ENCODE assay signal across 16 cellular contexts in the genomic region with DNA sequence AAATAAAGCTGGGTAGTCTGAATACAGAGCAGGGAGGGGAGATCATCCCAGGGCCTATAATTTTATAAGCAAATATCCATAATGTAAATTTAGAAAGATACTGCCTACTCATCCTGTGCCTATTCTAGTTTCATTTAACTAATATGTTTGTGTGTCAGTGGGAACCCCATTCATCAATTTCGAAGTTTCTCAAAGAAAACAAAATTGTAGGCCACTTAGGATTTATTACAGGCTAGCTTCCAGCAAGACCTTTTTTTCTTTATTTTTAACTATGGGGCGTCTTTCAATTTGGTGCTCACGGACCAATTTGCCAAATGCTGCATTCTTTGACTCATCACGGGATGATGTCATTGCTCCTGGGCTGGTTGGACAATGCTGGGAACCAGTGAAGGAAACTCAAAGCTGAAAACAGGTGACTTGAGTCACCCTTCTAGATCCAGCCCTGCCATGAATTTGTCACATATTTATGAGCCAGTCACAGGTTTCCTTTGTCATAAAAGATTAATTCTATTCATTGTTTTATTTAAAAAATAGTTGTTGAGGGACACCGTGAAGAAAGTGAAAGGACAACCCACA. TPM values are rescaled to one million over a fixed set of nuclear protein-coding genes. Genes with fewer than 3 reads are reported as not detected.
DNase-seq lines count a peak whose midpoint lies in the region; ATAC-seq, FAIRE-seq and TF ChIP-seq lines count a peak whose summit lies in the region.
"Had no signal": no experiment of that assay in that cellular context is flagged by ENCODE, and none has a peak within 500 bp of the region (broad histone marks: within the 10 kb centered on the region; RNA-seq: fewer than 3 reads in every experiment).

No MANE protein-coding gene starts in this region.

- no peaks in the 10 kb centered on the region for H4K20me1 ChIP-seq in astrocyte (ENCODE audit: insufficient read depth, low read length)
- H4K20me1 ChIP-seq: BLaER1 treated with 17β-estradiol and CSF1 and Interleukin-3, amounts not matched to agents 10 nM and 100 nM had no signal

- no peak overlapping the region for H3K27ac Mint-ChIP-seq in stimulated activated naive CD8-positive, alpha-beta T cell treated with anti-CD3 and anti-CD28 coated beads, Interleukin-15, amount 100 ng/mL, for 72 hours
- H3K27ac Mint-ChIP-seq in astrocyte (ENCODE audit: unreplicated experiment), result no peak overlapping the region
- H3K27ac Mint-ChIP-seq: activated T-helper 1 cell treated with anti-CD3 and anti-CD28 coated beads, Interleukin-12 subunit alpha, Interleukin-12 subunit beta, Interleukin-2, Interleukin-4 antibody, amounts not matched to agents 30 ng/mL and 10 ng/mL and 1 ng/mL, durations not matched to agents 14 hours and 24 hours and 36 hours had no signal

- DNase-seq in stimulated activated naive CD8-positive, alpha-beta T cell treated with anti-CD3 and anti-CD28 coated beads, Interleukin-15, Interleukin-2, amounts not matched to agents 100 U/mL and 50 U/mL, for 24 hours, result no peak
- DNase-seq in stimulated activated naive CD8-positive, alpha-beta T cell treated with anti-CD3 and anti-CD28 coated beads, Interleukin-15, amount 100 ng/mL, for 72 hours, result no peak
- peak; percentile 87 for DNase-seq in astrocyte (ENCODE audit: low read depth)
- peak; percentile 81 for DNase-seq in islet precursor cell
- DNase-seq in Right ventricle myocardium inferior (ENCODE audit: missing footprints), result no peak
- no peak for DNase-seq in SKM-1 (lab: John Stamatoyannopoulos, UW; ENCODE audit: unreplicated experiment)
- DNase-seq: cerebellar nuclear complex, foreskin melanocyte, left colon, NCI-H510A, SHP77 had no signal

- H3K27me3 ChIP-seq in astrocyte (ENCODE audit: insufficient read depth, low read length), result no peaks in the 10 kb centered on the region
- H3K27me3 ChIP-seq: BLaER1 treated with 17β-estradiol and CSF1 and Interleukin-3, amounts not matched to agents 10 nM and 100 nM had no signal

- H3K4me3 ChIP-seq in astrocyte (ENCODE audit: insufficient read depth, low read depth, low read length), result no peak overlapping the region
- H3K4me3 ChIP-seq: BLaER1 treated with 17β-estradiol and CSF1 and Interleukin-3, amounts not matched to agents 10 nM and 100 nM had no signal

- TF ChIP-seq CTCF in astrocyte (IDR thresholded peaks at IDR 0.05; ENCODE audit: insufficient read depth, low read depth, low read length), result no peak

- H3K9me3 ChIP-seq in astrocyte (ENCODE audit: insufficient read depth, low read depth, low read length), result no peaks in the 10 kb centered on the region
- H3K9me3 ChIP-seq: BLaER1 treated with 17β-estradiol and CSF1 and Interleukin-3, amounts not matched to agents 10 nM and 100 nM; neutrophil had no signal

- FAIRE-seq in astrocyte (lab: Jason Lieb, UNC), result no peak

- H3K9ac ChIP-seq in astrocyte (ENCODE audit: low read length), result no peak overlapping the region
- H3K9ac ChIP-seq: BLaER1 treated with 17β-estradiol and CSF1 and Interleukin-3, amounts not matched to agents 10 nM and 100 nM had no signal

- H3K4me1 Mint-ChIP-seq in stimulated activated naive CD8-positive, alpha-beta T cell treated with anti-CD3 and anti-CD28 coated beads, Interleukin-15, amount 100 ng/mL, for 72 hours, result peaks cover 27% of the 10 kb centered on the region
- H3K4me1 Mint-ChIP-seq in astrocyte (ENCODE audit: low read depth, unreplicated experiment), result peaks cover 8% of the 10 kb centered on the region

- peaks cover 4 to 7% of the 10 kb centered on the region in 2 donors for H3K9me3 Mint-ChIP-seq in stimulated activated naive CD8-positive, alpha-beta T cell treated with anti-CD3 and anti-CD28 coated beads, Interleukin-15, amount 100 ng/mL, for 72 hours
- H3K9me3 Mint-ChIP-seq in astrocyte (ENCODE audit: unreplicated experiment), result peaks cover 3% of the 10 kb centered on the region
- H3K9me3 Mint-ChIP-seq: activated T-helper 1 cell treated with anti-CD3 and anti-CD28 coated beads, Interleukin-12 subunit alpha, Interleukin-12 subunit beta, Interleukin-2, Interleukin-4 antibody, amounts not matched to agents 30 ng/mL and 10 ng/mL and 1 ng/mL, durations not matched to agents 14 hours and 24 hours and 36 hours had no signal

- H3K36me3 Mint-ChIP-seq in astrocyte (ENCODE audit: low read depth, unreplicated experiment), result no peaks in the 10 kb centered on the region

- peak overlapping the region; percentile 5 for H3K4me2 ChIP-seq in astrocyte (ENCODE audit: low read length)
- H3K4me2 ChIP-seq: BLaER1 treated with 17β-estradiol and CSF1 and Interleukin-3, amounts not matched to agents 10 nM and 100 nM had no signal

- H3K4me1 ChIP-seq in astrocyte (ENCODE audit: insufficient read depth, low read length), result no peaks in the 10 kb centered on the region
- H3K4me1 ChIP-seq: BLaER1 treated with 17β-estradiol and CSF1 and Interleukin-3, amounts not matched to agents 10 nM and 100 nM had no signal

- peak overlapping the region; percentile 40 for H3K27ac ChIP-seq in astrocyte (ENCODE audit: low read depth, low read length)
- H3K27ac ChIP-seq: BLaER1 treated with 17β-estradiol and CSF1 and Interleukin-3, amounts not matched to agents 10 nM and 100 nM; neutrophil had no signal

- H2AFZ ChIP-seq in astrocyte (ENCODE audit: low read depth, low read length), result no peak overlapping the region

- peak; percentile 46 for ATAC-seq in stimulated activated naive CD8-positive, alpha-beta T cell treated with anti-CD3 and anti-CD28 coated beads, Interleukin-15, Interleukin-2, amounts not matched to agents 100 U/mL and 50 U/mL, for 24 hours
- no peak for ATAC-seq in stimulated activated naive CD8-positive, alpha-beta T cell treated with anti-CD3 and anti-CD28 coated beads, Interleukin-15, amount 100 ng/mL, for 72 hours
- ATAC-seq in HG02588 (IDR thresholded peaks at IDR 0.05; ENCODE audit: unreplicated experiment), result no peak
- ATAC-seq in HG03135 (IDR thresholded peaks at IDR 0.05; ENCODE audit: unreplicated experiment), result no peak
- ATAC-seq in Right ventricle myocardium inferior, result no peak
- ATAC-seq: left colon had no signal

- H3K36me3 ChIP-seq in astrocyte (ENCODE audit: insufficient read depth, low read length), result no peaks in the 10 kb centered on the region
- H3K36me3 ChIP-seq: BLaER1 treated with 17β-estradiol and CSF1 and Interleukin-3, amounts not matched to agents 10 nM and 100 nM; neutrophil had no signal

- intact Hi-C loops in Right ventricle myocardium inferior (cut with DNase I), result no loop called here

- H3K27me3 Mint-ChIP-seq in stimulated activated naive CD8-positive, alpha-beta T cell treated with anti-CD3 and anti-CD28 coated beads, Interleukin-15, amount 100 ng/mL, for 72 hours, result no peaks in the 10 kb centered on the region
- H3K27me3 Mint-ChIP-seq in astrocyte (ENCODE audit: low read depth, unreplicated experiment), result no peaks in the 10 kb centered on the region

- H3K4me3 Mint-ChIP-seq in stimulated activated naive CD8-positive, alpha-beta T cell treated with anti-CD3 and anti-CD28 coated beads, Interleukin-15, amount 100 ng/mL, for 72 hours, result no peak overlapping the region
- no peak overlapping the region for H3K4me3 Mint-ChIP-seq in astrocyte (ENCODE audit: unreplicated experiment)
- H3K4me3 Mint-ChIP-seq: activated T-helper 1 cell treated with anti-CD3 and anti-CD28 coated beads, Interleukin-12 subunit alpha, Interleukin-12 subunit beta, Interleukin-2, Interleukin-4 antibody, amounts not matched to agents 30 ng/mL and 10 ng/mL and 1 ng/mL, durations not matched to agents 14 hours and 24 hours and 36 hours had no signal

- peaks cover 10% of the 10 kb centered on the region for H3K79me2 ChIP-seq in astrocyte (ENCODE audit: insufficient read depth, low read length)

RNA-seq across cellular contexts. Expression of a gene that starts 13.4 kb away (rescaled TPM):
- total RNA-seq in astrocyte, result 11.5 and 13.1 TPM in 2 replicates
- total RNA-seq in Right ventricle myocardium inferior, result 4.5 TPM

Comparison
In these comparisons a context has a peak if more than half of its experiments do, and no peak if none do; other contexts are left out.
1. DNase-seq: peak in astrocyte (single experiment) and islet precursor cell (single experiment); none in stimulated activated naive CD8-positive, alpha-beta T cell treated with anti-CD3 and anti-CD28 coated beads, Interleukin-15, Interleukin-2, amounts not matched to agents 100 U/mL and 50 U/mL, for 24 hours (single experiment), stimulated activated naive CD8-positive, alpha-beta T cell treated with anti-CD3 and anti-CD28 coated beads, Interleukin-15, amount 100 ng/mL, for 72 hours (0 of 2), Right ventricle myocardium inferior (single experiment) and SKM-1 (single experiment).